Comparison of ENCODE assay signal across 10 cellular contexts in genomic region chr3:53194218-53195065, GRCh38. TPM values are rescaled to one million over a fixed set of nuclear protein-coding genes. Genes with fewer than 3 reads are reported as not detected.
DNase-seq lines count a peak whose midpoint lies in the region; ATAC-seq and TF ChIP-seq lines count a peak whose summit lies in the region.
"Had no signal": no experiment of that assay in that cellular context is flagged by ENCODE, and none has a peak within 500 bp of the region (broad histone marks: within the 10 kb centered on the region; RNA-seq: fewer than 3 reads in every experiment).

No MANE protein-coding gene starts in this region.

- H3K9me3 Mint-ChIP-seq in activated naive CD4-positive, alpha-beta T cell treated with anti-CD3 and anti-CD28 coated beads for 36 hours: no peaks in the 10 kb centered on the region

- no peak overlapping the region for H3K27ac Mint-ChIP-seq in activated naive CD4-positive, alpha-beta T cell treated with anti-CD3 and anti-CD28 coated beads for 36 hours

- 29 to 57% methylated on average over 8 to 13 of the region's 14 CpGs for whole genome bisulfite sequencing in thyroid gland, 2 donors

- H3K4me3 Mint-ChIP-seq in activated naive CD4-positive, alpha-beta T cell treated with anti-CD3 and anti-CD28 coated beads for 36 hours: no peak overlapping the region

- CTCF ChIA-PET in activated naive CD4-positive, alpha-beta T cell treated with anti-CD3 and anti-CD28 coated beads for 36 hours (lab: Charles Lee): interaction anchor here (0.7 to 7.1 kb wide), 7 partner anchors 47 to 301 kb away, joined by 3 to 160 read pairs (median 9); no protein-coding TSS in a partner anchor

- H3K27ac ChIP-seq in ascending aorta (peak overlapping the region; percentile 80 to 82), thyroid gland (peak overlapping the region; percentile 73 to 88 (median 83))
- H3K27ac ChIP-seq: PC-9 had no signal

- H3K27me3 ChIP-seq in ascending aorta (no peaks in the 10 kb centered on the region), thyroid gland (no peaks in the 10 kb centered on the region)

- H3K36me3 Mint-ChIP-seq in activated naive CD4-positive, alpha-beta T cell treated with anti-CD3 and anti-CD28 coated beads for 36 hours (ENCODE audit: low read depth): peaks cover 3% of the 10 kb centered on the region

- DNase-seq in NCI-H2171 treated with DMSO at 0.1 percent for 48 hours (lab: John Stamatoyannopoulos, UW) (peak; percentile 46), NCI-H2171 (lab: John Stamatoyannopoulos, UW) (no peak), ascending aorta (ENCODE audit: low spot score in 2 of 2) (peak; percentile 36 to 78), iPS-NIHi11 (ENCODE audit: low spot score) (peak; percentile 53), thyroid gland (peak; percentile 76 to 89)
- DNase-seq in activated naive CD4-positive, alpha-beta T cell treated with anti-CD3 and anti-CD28 coated beads for 36 hours: no peak
- no peak for DNase-seq in stimulated activated naive CD4-positive, alpha-beta T cell (lab: John Stamatoyannopoulos, UW)
- DNase-seq: activated gamma-delta T cell, PC-9 had no signal

- intact Hi-C loops in ascending aorta (cut with DNase I) (loop anchor here (2.0 kb wide), 1 partner anchor 34 kb away; the partner anchor contains the start of gene PRKCD), thyroid gland (cut with DNase I) (no loop called here)
- intact Hi-C loops in activated naive CD4-positive, alpha-beta T cell treated with anti-CD3 and anti-CD28 coated beads for 36 hours (cut with micrococcal nuclease): no loop called here

- peaks cover 3% of the 10 kb centered on the region for H3K4me1 Mint-ChIP-seq in activated naive CD4-positive, alpha-beta T cell treated with anti-CD3 and anti-CD28 coated beads for 36 hours (ENCODE audit: low read depth)

- ATAC-seq in HG03442 (IDR thresholded peaks at IDR 0.05; ENCODE audit: unreplicated experiment): no peak

- peaks cover 3 to 35% of the 10 kb centered on the region in 2 donors for H3K4me1 ChIP-seq in ascending aorta
- H3K4me1 ChIP-seq in thyroid gland: peaks cover 19 to 40% of the 10 kb centered on the region in 2 donors

- H3K36me3 ChIP-seq in ascending aorta (peaks cover 19 to 24% of the 10 kb centered on the region in 2 donors), thyroid gland (peaks cover 16 to 21% of the 10 kb centered on the region in 2 donors)

- H3K27me3 Mint-ChIP-seq in activated naive CD4-positive, alpha-beta T cell treated with anti-CD3 and anti-CD28 coated beads for 36 hours (ENCODE audit: low read depth): no peaks in the 10 kb centered on the region

- H3K9me3 ChIP-seq in ascending aorta (no peaks in the 10 kb centered on the region), thyroid gland (no peaks in the 10 kb centered on the region)

- no peak overlapping the region for H3K4me3 ChIP-seq in ascending aorta
- H3K4me3 ChIP-seq in thyroid gland (replicated peaks in 1 of 3): no peak overlapping the region
- H3K4me3 ChIP-seq: PC-9 had no signal

- TF ChIP-seq POLR2A in thyroid gland (IDR thresholded peaks at IDR 0.05): no peak

- TF ChIP-seq CTCF in ascending aorta (IDR thresholded peaks at IDR 0.05) (no peak), thyroid gland (IDR thresholded peaks at IDR 0.05) (no peak)

RNA-seq across cellular contexts. Expression of gene PRKCD, which starts 33.4 kb away (rescaled TPM):
- total RNA-seq in ascending aorta (36.3 TPM), thyroid gland (100 to 1,000 TPM in 1 of 4 donors, 10 to 100 TPM in 3; 32.0 to 154 (median 71.4) TPM)
- 10 to 100 TPM in 1 of 2 experiments, 1 to 10 TPM in 1; 9.1 to 10.2 TPM for total RNA-seq in activated naive CD4-positive, alpha-beta T cell treated with anti-CD3 and anti-CD28 coated beads for 36 hours

Comparison
In these comparisons a context has a peak if more than half of its experiments do, and no peak if none do; other contexts are left out.
1. DNase-seq: peak in NCI-H2171 treated with DMSO at 0.1 percent for 48 hours (single experiment), ascending aorta (2 of 2), iPS-NIHi11 (single experiment) and thyroid gland (2 of 2); none in NCI-H2171 (single experiment), activated naive CD4-positive, alpha-beta T cell treated with anti-CD3 and anti-CD28 coated beads for 36 hours (single experiment) and stimulated activated naive CD4-positive, alpha-beta T cell (0 of 6).